In genomic region chr2:10057231-10058107, GRCh38 we compare ENCODE assay signal across 8 cellular contexts. TPM values are rescaled to one million over a fixed set of nuclear protein-coding genes. Genes with fewer than 3 reads are reported as not detected.
DNase-seq lines count a peak whose midpoint lies in the region; ATAC-seq, FAIRE-seq and TF ChIP-seq lines count a peak whose summit lies in the region.

No MANE protein-coding gene starts in this region.

- TF ChIP-seq EP300 in K562 (IDR thresholded peaks at IDR 0.05; ENCODE audit: low read length): peak; percentile 45

- peaks cover 0 to 4% (median 0%) of the 10 kb centered on the region in 4 donors for H3K4me1 Mint-ChIP-seq in CD4-positive, alpha-beta memory T cell

- no peaks in the 10 kb centered on the region for H4K20me1 ChIP-seq in K562 (replicated peaks; ENCODE audit: control insufficient read depth, insufficient read depth, low read length)

- H3K27me3 ChIP-seq in MG63: no peaks in the 10 kb centered on the region
- H3K27me3 ChIP-seq in K562 (ENCODE audit: control insufficient read depth in 2 of 2, insufficient read depth in 2 of 2, low read length in 2 of 2): no peaks in the 10 kb centered on the region
- no peaks in the 10 kb centered on the region for H3K27me3 ChIP-seq in stomach smooth muscle (ENCODE audit: control insufficient read depth in 1 of 2, insufficient read depth in 2 of 2, low read length in 2 of 2)
- H3K27me3 ChIP-seq in CD4-positive, alpha-beta memory T cell (ENCODE audit: insufficient read depth, low read length): no peaks in the 10 kb centered on the region

- H3K4me2 ChIP-seq in K562 (ENCODE audit: insufficient read depth, low read length): peak overlapping the region; percentile 72

- peak; percentile 87 for ATAC-seq in K562
- ATAC-seq in GM18907 (IDR thresholded peaks at IDR 0.05; ENCODE audit: unreplicated experiment): no peak

- in situ Hi-C loops in K562 (cut with MboI) (no loop called here), ACHN (cut with HindIII; ENCODE audit: low pct_ligation_motif_present, low pct_unique_long_range_greater_than_20kb, low sequenced_read_pairs) (no loop called here)

- DNase-seq in DMS53 treated with DMSO at 0.1 percent for 48 hours (lab: John Stamatoyannopoulos, UW; ENCODE audit: unreplicated experiment) (peak; percentile 63), MG63 (peak; percentile 89), K562 (ENCODE audit: extremely low read depth in 1 of 4, low spot score in 3 of 4) (peak; percentile 85 to 91 (median 89)), iPS-NIHi11 (ENCODE audit: low spot score) (peak; percentile 94), ACHN (no peak)
- DNase-seq in CD4-positive, alpha-beta memory T cell: no peak

- H3K4me3 Mint-ChIP-seq in CD4-positive, alpha-beta memory T cell: peak overlapping the region in 2 of 8 donors; percentile 39 to 43

- peaks cover 21% of the 10 kb centered on the region for H3K36me3 ChIP-seq in MG63
- H3K36me3 ChIP-seq in K562 (ENCODE audit: control insufficient read depth, insufficient read depth, low read length): peaks cover 26% of the 10 kb centered on the region; the same call in 2 of the 3 replicates
- H3K36me3 ChIP-seq in stomach smooth muscle (ENCODE audit: control insufficient read depth in 2 of 2, insufficient read depth in 2 of 2, low read length in 2 of 2): peaks cover 11 to 12% of the 10 kb centered on the region in 2 donors
- peaks cover 10% of the 10 kb centered on the region for H3K36me3 ChIP-seq in CD4-positive, alpha-beta memory T cell (ENCODE audit: insufficient read depth, low read length)

- WGBS in K562 (ENCODE audit: insufficient coverage, low coverage, missing lambda C conversion rate): 11% methylated on average over 24 of the region's 28 CpGs

- H3K9ac ChIP-seq in K562 (ENCODE audit: insufficient read depth in 1 of 2, low read depth in 2 of 2, low read length in 2 of 2): peak overlapping the region; percentile 38 to 84
- no peak overlapping the region for H3K9ac ChIP-seq in stomach smooth muscle (ENCODE audit: low read length in 2 of 2)

- H3K9me1 ChIP-seq in K562 (ENCODE audit: control insufficient read depth, insufficient read depth, low read length): no peaks in the 10 kb centered on the region

- H3K36me3 Mint-ChIP-seq in CD4-positive, alpha-beta memory T cell: peaks cover 26 to 33% of the 10 kb centered on the region in 2 donors

- no TSS peak for BruUV-seq in K562 (replicated peaks; lab: Mats Ljungman, UMichigan)

- TF ChIP-seq CTCF in K562 (IDR thresholded peaks at IDR 0.05 in 2 of 3, conservative IDR thresholded peaks at IDR 0.05 in 1 of 3; ENCODE audit: insufficient read depth in 2 of 3, low read depth in 1 of 3, low read length in 3 of 3): no peak

- no peaks in the 10 kb centered on the region for H3K79me2 ChIP-seq in K562 (ENCODE audit: control insufficient read depth, insufficient read depth, low read length)

- intact Hi-C loops in K562 (cut with micrococcal nuclease): loop anchor here (2.0 kb wide), 2 partner anchors 73 to 259 kb away; no protein-coding TSS in a partner anchor
- intact Hi-C loops in CD4-positive, alpha-beta memory T cell (cut with micrococcal nuclease): no loop called here

- no peaks in the 10 kb centered on the region for H3K9me3 Mint-ChIP-seq in CD4-positive, alpha-beta memory T cell

- no peak overlapping the region for H3K27ac Mint-ChIP-seq in CD4-positive, alpha-beta memory T cell

- peak; percentile 97 for FAIRE-seq in K562 (lab: Jason Lieb, UNC)

- POLR2A ChIA-PET in K562 (lab: Yijun Ruan, JAX): interaction anchor here (0.6 to 2.2 kb wide), 16 partner anchors 10 to 1022 kb away, joined by 3 to 13 read pairs (median 4); partner anchors contain the start of genes KLF11 and TAF1B
- POLR2A ChIA-PET in CD4-positive, alpha-beta memory T cell (lab: Charles Lee; ENCODE audit: partially characterized antibody): no interaction called here

- H3K9me3 ChIP-seq in MG63: no peaks in the 10 kb centered on the region
- no peaks in the 10 kb centered on the region for H3K9me3 ChIP-seq in K562 (replicated peaks; ENCODE audit: control insufficient read depth, insufficient read depth, low read depth, low read length)
- no peaks in the 10 kb centered on the region for H3K9me3 ChIP-seq in stomach smooth muscle (ENCODE audit: control insufficient read depth in 2 of 2, low read length in 2 of 2)
- H3K9me3 ChIP-seq in CD4-positive, alpha-beta memory T cell (ENCODE audit: control insufficient read depth in 1 of 2, low read length in 2 of 2): no peaks in the 10 kb centered on the region

- H3K27ac ChIP-seq in K562 (ENCODE audit: extremely low read depth, low read depth, low read length): peak overlapping the region; percentile 42; the same call in 2 of the 3 replicates
- peak overlapping the region; percentile 24 for H3K27ac ChIP-seq in stomach smooth muscle (ENCODE audit: low read length)
- no peak overlapping the region for H3K27ac ChIP-seq in CD4-positive, alpha-beta memory T cell (ENCODE audit: low read depth, low read length)

- H3K4me3 ChIP-seq in MG63 (no peak overlapping the region), K562 (peak overlapping the region; percentile 40), stomach smooth muscle (ENCODE audit: low read length in 2 of 2) (peak overlapping the region in 1 of 2 donors; percentile 52)
- H3K4me3 ChIP-seq in CD4-positive, alpha-beta memory T cell (ENCODE audit: low read length in 2 of 2): no peak overlapping the region

- H3K4me1 ChIP-seq in K562 (replicated peaks in 1 of 2; ENCODE audit: control insufficient read depth in 2 of 2, insufficient read depth in 2 of 2, low read length in 2 of 2) (peaks cover 11 to 50% of the 10 kb centered on the region in 2 experiments), stomach smooth muscle (ENCODE audit: control insufficient read depth, insufficient read depth, low read length) (peaks cover 26% of the 10 kb centered on the region)
- peaks cover 6% of the 10 kb centered on the region for H3K4me1 ChIP-seq in CD4-positive, alpha-beta memory T cell (ENCODE audit: insufficient read depth, low read length)

- peaks cover 0 to 2% of the 10 kb centered on the region in 2 donors for H3K27me3 Mint-ChIP-seq in CD4-positive, alpha-beta memory T cell

- H2AFZ ChIP-seq in K562 (ENCODE audit: low read depth, low read length): peak overlapping the region; percentile 77

- CTCF ChIA-PET in K562 (lab: Yijun Ruan, JAX; ENCODE audit: low intra/inter-chr PET ratio): no interaction called here
- CTCF ChIA-PET in CD4-positive, alpha-beta memory T cell (lab: Charles Lee; ENCODE audit: partially characterized antibody): interaction anchor here (0.8 to 2.5 kb wide), 4 partner anchors 10 to 73 kb away, joined by 3 to 14 read pairs (median 6); no protein-coding TSS in a partner anchor

- 0 out of 4 replicates have a peak, but pooled peaks of 1 of the 2 experiments have one; percentile 1 for TF ChIP-seq RAD21 in K562 (CRISPR knock-in tag; conservative IDR thresholded peaks at IDR 0.05 in 1 of 2, IDR thresholded peaks at IDR 0.05 in 1 of 2)

- TF ChIP-seq POLR2A in K562 (conservative IDR thresholded peaks at IDR 0.05): peak; percentile 46; the same call in 1 of the 2 replicates

TF ChIP-seq in K562, 482 proteins besides CTCF, POLR2A, EP300 and RAD21 (continues in another document):
- TF ChIP-seq ZNF41 (CRISPR knock-in tag; conservative IDR thresholded peaks at IDR 0.05) (no peak), SAP30 (IDR thresholded peaks at IDR 0.05; ENCODE audit: borderline replicate concordance, insufficient read depth, low read depth, low read length, poor library complexity, severe bottlenecking) (peak; percentile 61), HIVEP1 (CRISPR knock-in tag; IDR thresholded peaks at IDR 0.05) (no peak)

RNA-seq across cellular contexts. Expression of gene KLF11, which starts 14.1 kb away (rescaled TPM):
- 2.0 and 2.4 TPM in 2 replicates for total RNA-seq in MG63 (2014; rRNA removed; shearing (Covaris generic); ENCODE audit: low replicate concordance)
- total RNA-seq in K562 (2011; cell fraction: chromatin; rRNA removed; ENCODE audit: low replicate concordance): 14.2 and 14.4 TPM in 2 replicates
- 11.3 and 12.0 TPM in 2 replicates for total RNA-seq in K562 (2011; cell fraction: nucleolus; rRNA removed)
- 14.4 and 15.9 TPM in 2 replicates for total RNA-seq in K562 (2011; cell fraction: nucleoplasm; rRNA removed)
- total RNA-seq in K562 (2014; rRNA removed): 5.6 and 8.7 TPM in 2 replicates
- 6.1 and 6.5 TPM in 2 replicates for total RNA-seq in K562 (2014; rRNA removed; fragmentation: Illumina TruSeq; extraction: Trizol)
- 6.7 and 7.1 TPM in 2 replicates for total RNA-seq in K562 (2015; rRNA removed; fragmentation: Illumina TruSeq; extraction: Trizol)
- 13.1 and 13.4 TPM in 2 replicates for total RNA-seq in K562 (2021)
- 11.4 and 19.6 TPM in 2 replicates for polyA plus RNA-seq in K562 (2011; rRNA removed)
- 7.0 and 9.5 TPM in 2 replicates for polyA plus RNA-seq in K562 (2011; cell fraction: cytosol; rRNA removed)
- 12.5 and 13.4 TPM in 2 replicates for polyA plus RNA-seq in K562 (2011; cell fraction: nucleus; rRNA removed)
- polyA plus RNA-seq in K562 (2012): 5.1 and 7.4 TPM in 2 replicates
- 10.7 and 10.8 TPM in 2 replicates for polyA plus RNA-seq in K562 (2014; fragmentation: Illumina TruSeq; extraction: Trizol)
- polyA plus RNA-seq in K562 (2014; fragmentation: Nextera tagmentation; extraction: Ambion mirVana): 1 to 10 TPM; 2.1 to 3.0 TPM
- polyA plus RNA-seq in K562 (2014; rRNA removed): 6.2 and 6.5 TPM in 2 replicates
- polyA minus RNA-seq in K562 (2011; rRNA and poly(A)+ RNA removed): 11.9 and 14.6 TPM in 2 replicates
- 7.5 and 8.1 TPM in 2 replicates for polyA minus RNA-seq in K562 (2011; cell fraction: cytosol; rRNA and poly(A)+ RNA removed)
- polyA minus RNA-seq in K562 (2011; cell fraction: nucleus; rRNA and poly(A)+ RNA removed): 4.7 and 8.6 TPM in 2 replicates
- 1 to 10 TPM; 7.0 TPM for total RNA-seq in CD4-positive, alpha-beta memory T cell
- 1 to 10 TPM; 8.8 to 9.8 TPM for polyA plus RNA-seq in CD4-positive, alpha-beta memory T cell

RNA-seq across cellular contexts. Expression of gene CYS1, which starts 22.7 kb away (rescaled TPM):
- 1.0 and 2.0 TPM in 2 replicates for total RNA-seq in MG63 (2014; rRNA removed; shearing (Covaris generic); ENCODE audit: low replicate concordance)
- not detected in 2 replicates for total RNA-seq in K562 (2011; cell fraction: chromatin; rRNA removed; ENCODE audit: low replicate concordance)
- not detected in 2 replicates for total RNA-seq in K562 (2011; cell fraction: nucleolus; rRNA removed)
- total RNA-seq in K562 (2011; cell fraction: nucleoplasm; rRNA removed): not detected in 2 replicates
- not detected in 2 replicates for total RNA-seq in K562 (2014; rRNA removed)
- total RNA-seq in K562 (2014; rRNA removed; fragmentation: Illumina TruSeq; extraction: Trizol): not detected in 2 replicates
- total RNA-seq in K562 (2015; rRNA removed; fragmentation: Illumina TruSeq; extraction: Trizol): not detected in 2 replicates
- total RNA-seq in K562 (2021): 0.11 TPM in 1 of 2 replicates, not detected in the other
- polyA plus RNA-seq in K562 (2011; rRNA removed): not detected in 2 replicates
- not detected in 2 replicates for polyA plus RNA-seq in K562 (2011; cell fraction: cytosol; rRNA removed)
- not detected in 2 replicates for polyA plus RNA-seq in K562 (2011; cell fraction: nucleus; rRNA removed)
- not detected in 2 replicates for polyA plus RNA-seq in K562 (2012)
- not detected in 2 replicates for polyA plus RNA-seq in K562 (2014; fragmentation: Illumina TruSeq; extraction: Trizol)
- polyA plus RNA-seq in K562 (2014; fragmentation: Nextera tagmentation; extraction: Ambion mirVana): not detected
- polyA plus RNA-seq in K562 (2014; rRNA removed): 0.13 TPM in 1 of 2 replicates, not detected in the other
- polyA minus RNA-seq in K562 (2011; rRNA and poly(A)+ RNA removed): not detected in 2 replicates
- not detected in 2 replicates for polyA minus RNA-seq in K562 (2011; cell fraction: cytosol; rRNA and poly(A)+ RNA removed)
- not detected in 2 replicates for polyA minus RNA-seq in K562 (2011; cell fraction: nucleus; rRNA and poly(A)+ RNA removed)
- not detected for total RNA-seq in CD4-positive, alpha-beta memory T cell
- not detected for polyA plus RNA-seq in CD4-positive, alpha-beta memory T cell

Comparison
In these comparisons a context has a peak if more than half of its experiments do, and no peak if none do; other contexts are left out.
1. DNase-seq: peak in DMS53 treated with DMSO at 0.1 percent for 48 hours (single experiment), MG63 (single experiment), K562 (4 of 4) and iPS-NIHi11 (single experiment); none in CD4-positive, alpha-beta memory T cell (0 of 5) and ACHN (single experiment).
2. H3K9ac ChIP-seq: peak in K562 (2 of 2); none in stomach smooth muscle (0 of 2).